Comparison of ENCODE assay signal across 24 cellular contexts in the genomic region with DNA sequence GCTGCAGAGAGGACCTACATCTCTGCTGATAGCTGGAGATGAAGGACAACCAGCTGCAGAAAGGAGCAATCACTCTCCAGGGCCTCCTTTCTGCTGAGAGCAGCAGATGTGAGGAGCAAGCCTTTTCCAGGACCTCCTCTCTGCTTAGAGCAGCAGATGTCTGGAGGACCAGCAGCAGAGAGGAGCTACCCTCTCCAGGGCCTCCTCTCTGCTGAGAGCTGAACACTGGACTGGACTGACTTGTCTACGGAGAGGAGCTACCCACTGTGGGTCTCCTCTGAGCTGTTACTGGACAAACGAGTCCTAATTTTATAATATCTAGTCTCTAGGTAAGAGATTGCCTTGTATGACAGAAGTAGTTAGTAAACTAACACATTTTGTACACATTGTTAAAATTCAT. TPM values are rescaled to one million over a fixed set of nuclear protein-coding genes. Genes with fewer than 3 reads are reported as not detected.
DNase-seq lines count a peak whose midpoint lies in the region; ATAC-seq, FAIRE-seq and TF ChIP-seq lines count a peak whose summit lies in the region.
"Had no signal": no experiment of that assay in that cellular context is flagged by ENCODE, and none has a peak within 500 bp of the region (broad histone marks: within the 10 kb centered on the region; RNA-seq: fewer than 3 reads in every experiment).

No MANE protein-coding gene starts in this region.

- CTCF ChIA-PET in K562 (lab: Yijun Ruan, JAX; ENCODE audit: low intra/inter-chr PET ratio): no interaction called here

- no peak overlapping the region for H3K27ac ChIP-seq in K562 (ENCODE audit: extremely low read depth, low read depth, low read length)
- H3K27ac ChIP-seq: 22Rv1, A549 had no signal

- no peaks in the 10 kb centered on the region for H3K79me2 ChIP-seq in K562 (ENCODE audit: control insufficient read depth, insufficient read depth, low read length)

- no peak overlapping the region for H2AFZ ChIP-seq in K562 (ENCODE audit: low read depth, low read length)

- intact Hi-C loops in K562 (cut with micrococcal nuclease): no loop called here

- H4K20me1 ChIP-seq in K562 (replicated peaks; ENCODE audit: control insufficient read depth, insufficient read depth, low read length): no peaks in the 10 kb centered on the region

- peak; percentile 40 for DNase-seq in DMS53 (lab: John Stamatoyannopoulos, UW)
- DNase-seq in DMS53 treated with DMSO at 0.1 percent for 48 hours (lab: John Stamatoyannopoulos, UW; ENCODE audit: unreplicated experiment): no peak
- peak; percentile 1 for DNase-seq in OCI-M1 (lab: John Stamatoyannopoulos, UW)
- DNase-seq in K562 (ENCODE audit: extremely low read depth in 1 of 4, low spot score in 3 of 4): peak in 1 of 4 experiments; percentile 34
- no peak for DNase-seq in foreskin melanocyte
- DNase-seq in EL: no peak
- DNase-seq in activated CD4-positive, CD25-positive, alpha-beta regulatory T cell treated with anti-CD3 and anti-CD28 coated beads, Interleukin-2, amount 50 U/mL, for 72 hours: no peak
- DNase-seq: AML-193; C1 segment of cervical spinal cord; CD4-positive, alpha-beta memory T cell; CD4-positive, CD25-positive, alpha-beta regulatory T cell; CD8-positive, alpha-beta memory T cell; COR-L47; DMS 273 treated with DMSO at 0.1 percent for 48 hours; DMS153; DMS79; DND-41; GF-D8 had no signal

- H3K9me1 ChIP-seq in K562 (ENCODE audit: control insufficient read depth, insufficient read depth, low read length): no peaks in the 10 kb centered on the region

- BruUV-seq in K562 (replicated peaks; lab: Mats Ljungman, UMichigan): no TSS peak

- TF ChIP-seq POLR2A in K562 (conservative IDR thresholded peaks at IDR 0.05): no peak

- no peak overlapping the region for H3K4me3 ChIP-seq in K562
- H3K4me3 ChIP-seq: A549 had no signal

- POLR2A ChIA-PET in K562 (lab: Yijun Ruan, JAX): no interaction called here

- 25% methylated on average over 2 of the region's 2 CpGs for WGBS in K562 (ENCODE audit: insufficient coverage, low coverage, missing lambda C conversion rate)

- no peak for TF ChIP-seq RAD21 in K562 (CRISPR knock-in tag; conservative IDR thresholded peaks at IDR 0.05 in 1 of 2, IDR thresholded peaks at IDR 0.05 in 1 of 2)

- peaks cover 22% of the 10 kb centered on the region for H3K9me3 ChIP-seq in K562 (replicated peaks; ENCODE audit: control insufficient read depth, insufficient read depth, low read depth, low read length)
- H3K9me3 ChIP-seq: A549 had no signal

- no peak overlapping the region for H3K4me2 ChIP-seq in K562 (ENCODE audit: insufficient read depth, low read length)
- H3K4me2 ChIP-seq: A549 had no signal

- H3K36me3 ChIP-seq in K562 (ENCODE audit: control insufficient read depth, insufficient read depth, low read length): no peaks in the 10 kb centered on the region

- no peak for FAIRE-seq in K562 (lab: Jason Lieb, UNC)
- FAIRE-seq: A549, G401.6, GM12891, GM19239 had no signal

- H3K27me3 ChIP-seq in K562 (ENCODE audit: control insufficient read depth in 2 of 2, insufficient read depth in 2 of 2, low read length in 2 of 2): no peaks in the 10 kb centered on the region

- no peak for ATAC-seq in K562
- ATAC-seq: A549 had no signal

- H3K9ac ChIP-seq in K562 (ENCODE audit: insufficient read depth in 1 of 2, low read depth in 2 of 2, low read length in 2 of 2): no peak overlapping the region

- H3K4me1 ChIP-seq in K562 (replicated peaks in 1 of 2; ENCODE audit: control insufficient read depth in 2 of 2, insufficient read depth in 2 of 2, low read length in 2 of 2): peaks cover 4 to 21% of the 10 kb centered on the region in 2 experiments; a peak in 4 of 5 replicates

- TF ChIP-seq CTCF in K562 (IDR thresholded peaks at IDR 0.05 in 2 of 3, conservative IDR thresholded peaks at IDR 0.05 in 1 of 3; ENCODE audit: insufficient read depth in 2 of 3, low read depth in 1 of 3, low read length in 3 of 3): no peak

- TF ChIP-seq EP300 in K562 (IDR thresholded peaks at IDR 0.05; ENCODE audit: low read length): no peak

- in situ Hi-C loops in K562 (cut with MboI): no loop called here

TF ChIP-seq in K562, 482 proteins besides CTCF, POLR2A, EP300 and RAD21 (continues in another document):
- TF ChIP-seq ZNF449 (CRISPR knock-in tag; IDR thresholded peaks at IDR 0.05) (no peak), CBX5 (IDR thresholded peaks at IDR 0.05; ENCODE audit: borderline replicate concordance, low read depth) (peak; percentile 82), NFATC3 (IDR thresholded peaks at IDR 0.05) (no peak), ZNF316 (IDR thresholded peaks at IDR 0.05) (no peak), ZBTB1 (CRISPR knock-in tag; IDR thresholded peaks at IDR 0.05; ENCODE audit: borderline replicate concordance, low read depth) (no peak), ELF1 (tag; IDR thresholded peaks at IDR 0.05) (no peak), SRSF9 (IDR thresholded peaks at IDR 0.05; ENCODE audit: borderline replicate concordance, low read depth, low read length) (no peak), NFXL1 (CRISPR knock-in tag; IDR thresholded peaks at IDR 0.05) (no peak), E2F3 (CRISPR knock-in tag; IDR thresholded peaks at IDR 0.05) (no peak), CBX3 (IDR thresholded peaks at IDR 0.05; ENCODE audit: borderline replicate concordance in 1 of 2, low read length in 2 of 2) (peak in 1 of 2 experiments; percentile 81; a peak in 1 of 3 replicates), NRF1 (conservative IDR thresholded peaks at IDR 0.05 in 1 of 2, IDR thresholded peaks at IDR 0.05 in 1 of 2) (no peak), SNIP1 (IDR thresholded peaks at IDR 0.05; ENCODE audit: low read depth) (no peak)
- TF ChIP-seq, protein P1, sequence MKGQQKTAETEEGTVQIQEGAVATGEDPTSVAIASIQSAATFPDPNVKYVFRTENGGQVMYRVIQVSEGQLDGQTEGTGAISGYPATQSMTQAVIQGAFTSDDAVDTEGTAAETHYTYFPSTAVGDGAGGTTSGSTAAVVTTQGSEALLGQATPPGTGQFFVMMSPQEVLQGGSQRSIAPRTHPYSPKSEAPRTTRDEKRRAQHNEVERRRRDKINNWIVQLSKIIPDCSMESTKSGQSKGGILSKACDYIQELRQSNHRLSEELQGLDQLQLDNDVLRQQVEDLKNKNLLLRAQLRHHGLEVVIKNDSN (CRISPR knock-in tag; IDR thresholded peaks at IDR 0.05): no peak
- TF ChIP-seq, protein P2, sequence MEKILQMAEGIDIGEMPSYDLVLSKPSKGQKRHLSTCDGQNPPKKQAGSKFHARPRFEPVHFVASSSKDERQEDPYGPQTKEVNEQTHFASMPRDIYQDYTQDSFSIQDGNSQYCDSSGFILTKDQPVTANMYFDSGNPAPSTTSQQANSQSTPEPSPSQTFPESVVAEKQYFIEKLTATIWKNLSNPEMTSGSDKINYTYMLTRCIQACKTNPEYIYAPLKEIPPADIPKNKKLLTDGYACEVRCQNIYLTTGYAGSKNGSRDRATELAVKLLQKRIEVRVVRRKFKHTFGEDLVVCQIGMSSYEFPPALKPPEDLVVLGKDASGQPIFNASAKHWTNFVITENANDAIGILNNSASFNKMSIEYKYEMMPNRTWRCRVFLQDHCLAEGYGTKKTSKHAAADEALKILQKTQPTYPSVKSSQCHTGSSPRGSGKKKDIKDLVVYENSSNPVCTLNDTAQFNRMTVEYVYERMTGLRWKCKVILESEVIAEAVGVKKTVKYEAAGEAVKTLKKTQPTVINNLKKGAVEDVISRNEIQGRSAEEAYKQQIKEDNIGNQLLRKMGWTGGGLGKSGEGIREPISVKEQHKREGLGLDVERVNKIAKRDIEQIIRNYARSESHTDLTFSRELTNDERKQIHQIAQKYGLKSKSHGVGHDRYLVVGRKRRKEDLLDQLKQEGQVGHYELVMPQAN (IDR thresholded peaks at IDR 0.05; ENCODE audit: borderline replicate concordance): no peak

RNA-seq across cellular contexts. Expression of gene FLT1, which starts 40.8 kb away (rescaled TPM):
- total RNA-seq in K562 (2011; cell fraction: chromatin; rRNA removed; ENCODE audit: low replicate concordance): 2.9 and 4.1 TPM in 2 replicates
- 1.3 and 1.7 TPM in 2 replicates for total RNA-seq in K562 (2011; cell fraction: nucleolus; rRNA removed)
- total RNA-seq in K562 (2011; cell fraction: nucleoplasm; rRNA removed): 1.5 and 3.1 TPM in 2 replicates
- total RNA-seq in K562 (2014; rRNA removed) (0.24 and 0.27 TPM in 2 replicates), K562 (2014; rRNA removed; fragmentation: Illumina TruSeq; extraction: Trizol) (0.19 and 0.22 TPM in 2 replicates), K562 (2015; rRNA removed; fragmentation: Illumina TruSeq; extraction: Trizol) (0.04 TPM in 2 replicates), K562 (2021) (0.22 and 0.40 TPM in 2 replicates)
- polyA plus RNA-seq in K562 (2011; rRNA removed) (0.77 and 2.0 TPM in 2 replicates), K562 (2014; fragmentation: Illumina TruSeq; extraction: Trizol) (0.17 and 0.22 TPM in 2 replicates), K562 (2014; fragmentation: Nextera tagmentation; extraction: Ambion mirVana) (under 1 TPM; 0.04 to 0.10 TPM), K562 (2014; rRNA removed) (0.01 TPM in 1 of 2 replicates, not detected in the other)
- polyA plus RNA-seq in K562 (2011; cell fraction: cytosol; rRNA removed): 0.37 and 0.45 TPM in 2 replicates
- 0.97 and 1.0 TPM in 2 replicates for polyA plus RNA-seq in K562 (2011; cell fraction: nucleus; rRNA removed)
- polyA plus RNA-seq in K562 (2012): 0.60 and 0.91 TPM in 2 replicates
- 2.5 and 4.0 TPM in 2 replicates for polyA minus RNA-seq in K562 (2011; rRNA and poly(A)+ RNA removed)
- polyA minus RNA-seq in K562 (2011; cell fraction: cytosol; rRNA and poly(A)+ RNA removed): 0.55 and 1.4 TPM in 2 replicates
- 0.56 and 0.81 TPM in 2 replicates for polyA minus RNA-seq in K562 (2011; cell fraction: nucleus; rRNA and poly(A)+ RNA removed)
- polyA plus RNA-seq: A549; CD14-positive monocyte; CD8-positive, alpha-beta memory T cell had no signal

Comparison
In these comparisons a context has a peak if more than half of its experiments do, and no peak if none do; other contexts are left out.
1. DNase-seq: peak in DMS53 (single experiment) and OCI-M1 (single experiment); none in DMS53 treated with DMSO at 0.1 percent for 48 hours (single experiment), foreskin melanocyte (single experiment), EL (single experiment) and activated CD4-positive, CD25-positive, alpha-beta regulatory T cell treated with anti-CD3 and anti-CD28 coated beads, Interleukin-2, amount 50 U/mL, for 72 hours (single experiment).